ENCODE assay signal across 13 cellular contexts in the genomic region with DNA sequence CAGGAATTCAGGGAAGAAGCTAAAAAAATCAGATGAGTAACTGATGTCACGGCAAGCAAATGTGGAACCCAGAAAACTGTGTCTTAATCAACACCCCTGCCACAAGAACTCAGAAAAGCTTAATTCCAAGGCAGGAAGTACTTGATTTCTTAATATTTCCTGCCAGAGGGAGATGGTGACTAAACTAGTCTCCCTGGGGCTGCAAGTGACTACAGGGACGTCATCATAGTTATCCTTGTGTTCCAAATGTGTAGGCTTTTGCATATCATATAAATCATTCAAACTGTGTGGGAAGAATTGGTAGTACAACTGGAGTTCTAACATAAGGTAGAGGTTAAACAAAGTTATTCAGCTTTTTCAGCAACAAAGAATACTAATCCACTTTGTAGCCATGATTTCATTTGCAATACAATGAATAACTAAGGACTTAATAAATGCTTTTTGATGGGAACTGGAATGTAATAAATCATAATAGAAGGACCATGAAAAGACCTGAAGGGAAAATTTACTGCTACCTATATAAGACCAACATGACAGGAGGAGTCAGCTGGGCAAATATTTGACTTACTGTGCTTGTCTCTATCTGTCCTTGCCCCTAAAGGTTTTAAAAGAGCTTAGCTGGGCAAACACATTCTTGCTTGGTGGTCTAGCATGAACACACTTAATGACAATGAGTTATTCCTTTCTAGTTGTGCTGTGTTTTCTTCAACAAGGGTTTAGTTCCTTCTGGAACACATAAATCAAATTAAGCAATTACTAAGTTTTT.
DNase-seq lines count a peak whose midpoint lies in the region; ATAC-seq, FAIRE-seq and TF ChIP-seq lines count a peak whose summit lies in the region.
"Had no signal": no experiment of that assay in that cellular context is flagged by ENCODE, and none has a peak within 500 bp of the region (broad histone marks: within the 10 kb centered on the region; RNA-seq: fewer than 3 reads in every experiment).

No MANE protein-coding gene starts in this region.

- H3K36me3 ChIP-seq in bronchial epithelial cell (ENCODE audit: control insufficient read depth, insufficient read depth, low read length) = no peaks in the 10 kb centered on the region
- no peaks in the 10 kb centered on the region for H3K36me3 ChIP-seq in smooth muscle cell (ENCODE audit: low read depth)
- H3K36me3 ChIP-seq: heart left ventricle, stomach had no signal

- H3K27me3 ChIP-seq in bronchial epithelial cell (ENCODE audit: control insufficient read depth, insufficient read depth, low read length) (no peaks in the 10 kb centered on the region), smooth muscle cell (ENCODE audit: low read depth) (no peaks in the 10 kb centered on the region)
- H3K27me3 ChIP-seq: heart left ventricle, stomach had no signal

- H2AFZ ChIP-seq in smooth muscle cell (ENCODE audit: low read depth) = no peak overlapping the region

- H3K27ac ChIP-seq in smooth muscle cell (ENCODE audit: low read depth) = peak overlapping the region; percentile 36
- H3K27ac ChIP-seq: heart left ventricle, stomach had no signal

- FAIRE-seq in bronchial epithelial cell (lab: Jason Lieb, UNC) = no peak

- DNase-seq in NCI-H82 (lab: John Stamatoyannopoulos, UW) (peak; percentile 37), NCI-H82 treated with DMSO at 0.1 percent for 48 hours (lab: John Stamatoyannopoulos, UW; ENCODE audit: unreplicated experiment) (no peak), NCI-H510A (lab: John Stamatoyannopoulos, UW) (peak; percentile 21), bronchial epithelial cell (ENCODE audit: low read depth) (peak; percentile 84), smooth muscle cell (lab: John Stamatoyannopoulos, UW; ENCODE audit: unreplicated experiment) (no peak), GM19240 (ENCODE audit: insufficient read length, low spot score) (no peak), NCI-H2171 treated with DMSO at 0.1 percent for 48 hours (lab: John Stamatoyannopoulos, UW) (no peak)
- DNase-seq: activated CD8-positive, alpha-beta memory T cell treated with anti-CD3 and anti-CD28 coated beads, Interleukin-2, amount 10 ng/mL, durations not matched to agents 7 days and 5 days; dermis blood vessel endothelial cell; heart left ventricle; NCI-H1092; stomach had no signal

- 29% methylated on average over 2 of the region's 2 CpGs for WGBS in smooth muscle cell (ENCODE audit: low lambda C conversion rate)

- no peaks in the 10 kb centered on the region for H3K79me2 ChIP-seq in smooth muscle cell (ENCODE audit: low read depth)

- H3K4me3 ChIP-seq in bronchial epithelial cell (ENCODE audit: low read depth, low read length) (no peak overlapping the region), smooth muscle cell (no peak overlapping the region)
- H3K4me3 ChIP-seq: heart left ventricle, stomach had no signal

- no peaks in the 10 kb centered on the region for H3K9me3 ChIP-seq in smooth muscle cell (replicated peaks; ENCODE audit: low read depth)
- H3K9me3 ChIP-seq: stomach had no signal

- H4K20me1 ChIP-seq in smooth muscle cell (ENCODE audit: low read depth) = no peaks in the 10 kb centered on the region

- no peaks in the 10 kb centered on the region for H3K4me1 ChIP-seq in smooth muscle cell (ENCODE audit: low read depth)
- H3K4me1 ChIP-seq: heart left ventricle, stomach had no signal

- no peak for ATAC-seq in GM21515 (IDR thresholded peaks at IDR 0.05; ENCODE audit: unreplicated experiment)
- ATAC-seq: activated CD8-positive, alpha-beta memory T cell treated with anti-CD3 and anti-CD28 coated beads, Interleukin-2, amount 10 ng/mL, durations not matched to agents 7 days and 5 days; heart left ventricle had no signal

- TF ChIP-seq CTCF in bronchial epithelial cell (IDR thresholded peaks at IDR 0.05; ENCODE audit: insufficient read depth, low read length, severe bottlenecking) (no peak), smooth muscle cell (IDR thresholded peaks at IDR 0.05; ENCODE audit: borderline replicate concordance, insufficient read depth, poor library complexity, severe bottlenecking) (no peak)

- H3F3A ChIP-seq in smooth muscle cell (ENCODE audit: low read depth) = no peaks in the 10 kb centered on the region

- no peak overlapping the region for H3K9ac ChIP-seq in smooth muscle cell (ENCODE audit: low read depth)

- peak overlapping the region; percentile 42 for H3K4me2 ChIP-seq in smooth muscle cell

Comparison
In these comparisons a context has a peak if more than half of its experiments do, and no peak if none do; other contexts are left out.
1. DNase-seq: peak in NCI-H82 (single experiment), NCI-H510A (single experiment) and bronchial epithelial cell (single experiment); none in NCI-H82 treated with DMSO at 0.1 percent for 48 hours (single experiment), smooth muscle cell (single experiment), GM19240 (single experiment) and NCI-H2171 treated with DMSO at 0.1 percent for 48 hours (single experiment).